22 cellular contexts compared by ENCODE assay signal in genomic region chr2:165818920-165819319, GRCh38.
"Had no signal": no experiment of that assay in that cellular context is flagged by ENCODE, and none has a peak within 500 bp of the region (broad histone marks: within the 10 kb centered on the region; RNA-seq: fewer than 3 reads in every experiment).

No MANE protein-coding gene starts in this region.

- H3K27me3 Mint-ChIP-seq: type B pancreatic cell had no signal

- H3K9me3 ChIP-seq: lower lobe of right lung, testis, vagina had no signal

- H3K4me3 ChIP-seq: lower lobe of right lung, testis, vagina had no signal

- H3K4me1 ChIP-seq: lower lobe of right lung, vagina had no signal

- H3K27me3 ChIP-seq: testis, vagina had no signal

- H3K4me3 Mint-ChIP-seq: activated CD4-positive, alpha-beta T cell treated with anti-CD3 and anti-CD28 coated beads for 36 hours; activated naive CD8-positive, alpha-beta T cell treated with anti-CD3 and anti-CD28 coated beads for 36 hours; immature natural killer cell; naive thymus-derived CD8-positive, alpha-beta T cell; type B pancreatic cell had no signal

- ATAC-seq: activated CD4-positive, alpha-beta T cell treated with anti-CD3 and anti-CD28 coated beads for 36 hours; left lobe of liver; lower lobe of right lung; naive thymus-derived CD8-positive, alpha-beta T cell; sciatic nerve had no signal

- FAIRE-seq: astrocyte, small intestine had no signal

- DNase-seq: activated CD4-positive, alpha-beta T cell treated with anti-CD3 and anti-CD28 coated beads for 36 hours; activated CD4-positive, alpha-beta T cell treated with anti-CD3 and anti-CD28 coated beads, Interleukin-2, amount 50 U/mL, for 4 hours; activated naive CD4-positive, alpha-beta T cell treated with Interleukin-2 at 50 U/mL for 16 hours; activated naive CD8-positive, alpha-beta T cell treated with anti-CD3 and anti-CD28 coated beads for 36 hours; activated T-cell treated with anti-CD3 and anti-CD28 coated beads, Interleukin-2, amount 50 U/mL, for 48 hours; central memory CD4-positive, alpha-beta T cell; dermis blood vessel endothelial cell; effector CD8-positive, alpha-beta T cell; erythroblast; foreskin fibroblast; immature natural killer cell; lower lobe of right lung; naive thymus-derived CD8-positive, alpha-beta T cell; small intestine; stimulated activated CD4-positive, alpha-beta T cell treated with anti-CD3 and anti-CD28 coated beads, Interleukin-15, amount 100 ng/mL, for 24 hours; stimulated activated naive CD4-positive, alpha-beta T cell; testis had no signal

- H3K4me1 Mint-ChIP-seq: activated CD4-positive, alpha-beta T cell treated with anti-CD3 and anti-CD28 coated beads for 36 hours; activated naive CD8-positive, alpha-beta T cell treated with anti-CD3 and anti-CD28 coated beads for 36 hours; immature natural killer cell had no signal

- H3K36me3 Mint-ChIP-seq: activated naive CD8-positive, alpha-beta T cell treated with anti-CD3 and anti-CD28 coated beads for 36 hours; type B pancreatic cell had no signal

- H3K9me3 Mint-ChIP-seq: activated naive CD8-positive, alpha-beta T cell treated with anti-CD3 and anti-CD28 coated beads for 36 hours; type B pancreatic cell had no signal

- H3K27ac Mint-ChIP-seq: activated CD4-positive, alpha-beta T cell treated with anti-CD3 and anti-CD28 coated beads for 36 hours; activated naive CD8-positive, alpha-beta T cell treated with anti-CD3 and anti-CD28 coated beads for 36 hours; immature natural killer cell; naive thymus-derived CD8-positive, alpha-beta T cell; type B pancreatic cell had no signal

- H3K27ac ChIP-seq: lower lobe of right lung, testis, vagina had no signal

- H3K36me3 ChIP-seq: lower lobe of right lung, vagina had no signal
